Comparison of ENCODE assay signal across 20 cellular contexts in genomic region chr13:108525867-108526266, GRCh38.
DNase-seq lines count a peak whose midpoint lies in the region; ATAC-seq and TF ChIP-seq lines count a peak whose summit lies in the region.
"Had no signal": no experiment of that assay in that cellular context is flagged by ENCODE, and none has a peak within 500 bp of the region (broad histone marks: within the 10 kb centered on the region; RNA-seq: fewer than 3 reads in every experiment).

No MANE protein-coding gene starts in this region.

- H3K4me1 ChIP-seq in right atrium auricular region = no peaks in the 10 kb centered on the region
- H3K4me1 ChIP-seq: A549; BLaER1 treated with 17β-estradiol and CSF1 and Interleukin-3, amounts not matched to agents 10 nM and 100 nM; Caco-2 had no signal

- no peak overlapping the region for H3K27ac ChIP-seq in right atrium auricular region
- H3K27ac ChIP-seq: A549; BLaER1 treated with 17β-estradiol and CSF1 and Interleukin-3, amounts not matched to agents 10 nM and 100 nM had no signal

- DNase-seq in Right ventricle myocardium superior (no peak), right atrium auricular region (ENCODE audit: low spot score) (no peak), NCI-H1694 treated with DMSO at 0.1 percent for 48 hours (lab: John Stamatoyannopoulos, UW) (peak; percentile 76), OCI-M1 (lab: John Stamatoyannopoulos, UW) (peak; percentile 8), retina (peak; percentile 41), NCI-H748 treated with DMSO at 0.1 percent for 48 hours (lab: John Stamatoyannopoulos, UW) (no peak)
- DNase-seq: AML-193; Caco-2; CD4-positive, alpha-beta T cell; Karpas-422; MV-4-11; NCI-H2081; NCI-H446 treated with DMSO at 0.1 percent for 48 hours; NCI-H69; PC-3; T-cell had no signal

- intact Hi-C loops in Right ventricle myocardium superior (cut with DNase I) = no loop called here

- no peaks in the 10 kb centered on the region for H3K9me3 ChIP-seq in right atrium auricular region
- H3K9me3 ChIP-seq: A549; BLaER1 treated with 17β-estradiol and CSF1 and Interleukin-3, amounts not matched to agents 10 nM and 100 nM; Caco-2 had no signal

- TF ChIP-seq CTCF in right atrium auricular region (IDR thresholded peaks at IDR 0.05) = no peak

- H3K36me3 ChIP-seq in right atrium auricular region = no peaks in the 10 kb centered on the region
- H3K36me3 ChIP-seq: BLaER1 treated with 17β-estradiol and CSF1 and Interleukin-3, amounts not matched to agents 10 nM and 100 nM had no signal

- H3K4me3 ChIP-seq in right atrium auricular region = no peak overlapping the region
- H3K4me3 ChIP-seq: A549; BLaER1 treated with 17β-estradiol and CSF1 and Interleukin-3, amounts not matched to agents 10 nM and 100 nM had no signal

- no peaks in the 10 kb centered on the region for H3K27me3 ChIP-seq in right atrium auricular region
- H3K27me3 ChIP-seq: BLaER1 treated with 17β-estradiol and CSF1 and Interleukin-3, amounts not matched to agents 10 nM and 100 nM had no signal

- ATAC-seq in Right ventricle myocardium superior (ENCODE audit: poor library complexity) (peak; percentile 36), HG03571 (IDR thresholded peaks at IDR 0.05; ENCODE audit: unreplicated experiment) (no peak)
- ATAC-seq: A549, HepG2, PC-3, T-cell had no signal

Comparison
In these comparisons a context has a peak if more than half of its experiments do, and no peak if none do; other contexts are left out.
1. DNase-seq: peak in NCI-H1694 treated with DMSO at 0.1 percent for 48 hours (single experiment), OCI-M1 (single experiment) and retina (single experiment); none in Right ventricle myocardium superior (single experiment), right atrium auricular region (single experiment) and NCI-H748 treated with DMSO at 0.1 percent for 48 hours (single experiment).